In genomic region chr21:46122241-46122671, GRCh38 we compare ENCODE assay signal across 12 cellular contexts. TPM values are rescaled to one million over a fixed set of nuclear protein-coding genes. Genes with fewer than 3 reads are reported as not detected.
A peak's percentile ranks its signal among the peaks of the same experiment; 100 is the strongest.
DNase-seq lines count a peak whose midpoint lies in the region; ATAC-seq and TF ChIP-seq lines count a peak whose summit lies in the region.
"Had no signal": no experiment of that assay in that cellular context is flagged by ENCODE, and none has a peak within 500 bp of the region (broad histone marks: within the 10 kb centered on the region; RNA-seq: fewer than 3 reads in every experiment).

No MANE protein-coding gene starts in this region.

- POLR2A ChIA-PET in activated CD4-positive, alpha-beta T cell treated with anti-CD3 and anti-CD28 coated beads for 36 hours (lab: Charles Lee), result no interaction called here

- intact Hi-C loops in activated CD4-positive, alpha-beta T cell treated with anti-CD3 and anti-CD28 coated beads for 36 hours (cut with DNase I, micrococcal nuclease), result no loop called here
- intact Hi-C loops in sigmoid colon (cut with DNase I), result no loop called here

- peak overlapping the region; percentile 32 to 63 (median 57) for H3K27ac ChIP-seq in sigmoid colon
- H3K27ac ChIP-seq: parathyroid adenoma had no signal

- no peak for TF ChIP-seq EP300 in sigmoid colon (IDR thresholded peaks at IDR 0.05)

- H3K4me1 Mint-ChIP-seq in activated CD4-positive, alpha-beta T cell treated with anti-CD3 and anti-CD28 coated beads for 36 hours, result no peaks in the 10 kb centered on the region

- no peak for TF ChIP-seq POLR2A in sigmoid colon (IDR thresholded peaks at IDR 0.05)

- TF ChIP-seq CTCF in sigmoid colon (IDR thresholded peaks at IDR 0.05), result no peak

- peak; percentile 1 for DNase-seq in activated CD4-positive, alpha-beta T cell treated with anti-CD3 and anti-CD28 coated beads for 36 hours
- no peak for DNase-seq in activated CD4-positive, alpha-beta T cell treated with anti-CD3 and anti-CD28 coated beads, Interleukin-2, amount 50 U/mL, for 4 hours
- peak; percentile 97 for DNase-seq in RPMI7951 (ENCODE audit: low read depth)
- DNase-seq in fibroblast of peridontal ligament (ENCODE audit: extremely low read depth), result peak; percentile 57
- DNase-seq in sigmoid colon, result peak; percentile 57
- DNase-seq in AML-193 (lab: John Stamatoyannopoulos, UW), result no peak
- DNase-seq: effector CD8-positive, alpha-beta T cell; NCI-H1105 treated with DMSO at 0.1 percent for 48 hours had no signal

- 64 to 88% methylated on average over 12 of the region's 12 CpGs for WGBS in sigmoid colon, 2 donors

- H3K27me3 Mint-ChIP-seq in activated CD4-positive, alpha-beta T cell treated with anti-CD3 and anti-CD28 coated beads for 36 hours, result no peaks in the 10 kb centered on the region

- no peak overlapping the region for H3K4me3 ChIP-seq in sigmoid colon

- CTCF ChIA-PET in activated CD4-positive, alpha-beta T cell treated with anti-CD3 and anti-CD28 coated beads for 36 hours (lab: Charles Lee), result no interaction called here

- no peaks in the 10 kb centered on the region for H3K27me3 ChIP-seq in sigmoid colon

- no peaks in the 10 kb centered on the region for H3K9me3 ChIP-seq in sigmoid colon

- no peaks in the 10 kb centered on the region for H3K36me3 Mint-ChIP-seq in activated CD4-positive, alpha-beta T cell treated with anti-CD3 and anti-CD28 coated beads for 36 hours (ENCODE audit: low read depth)

- no peak overlapping the region for H3K4me3 Mint-ChIP-seq in activated CD4-positive, alpha-beta T cell treated with anti-CD3 and anti-CD28 coated beads for 36 hours

- H3K27ac Mint-ChIP-seq in activated CD4-positive, alpha-beta T cell treated with anti-CD3 and anti-CD28 coated beads for 36 hours, result no peak overlapping the region

- no peaks in the 10 kb centered on the region for H3K9me3 Mint-ChIP-seq in activated CD4-positive, alpha-beta T cell treated with anti-CD3 and anti-CD28 coated beads for 36 hours (ENCODE audit: low read depth)

- peaks cover 85 to 98% (median 96%) of the 10 kb centered on the region in 4 donors for H3K36me3 ChIP-seq in sigmoid colon

- peaks cover 0 to 8% (median 0%) of the 10 kb centered on the region in 4 donors for H3K4me1 ChIP-seq in sigmoid colon
- H3K4me1 ChIP-seq: parathyroid adenoma had no signal

- no peak for ATAC-seq in activated CD4-positive, alpha-beta T cell treated with anti-CD3 and anti-CD28 coated beads for 36 hours
- ATAC-seq in HG02840 (IDR thresholded peaks at IDR 0.05; ENCODE audit: low FRiP score, unreplicated experiment) (no peak), HG02852 (IDR thresholded peaks at IDR 0.05; ENCODE audit: unreplicated experiment) (no peak)
- ATAC-seq: HCT116 had no signal

RNA-seq across cellular contexts. Expression of gene COL6A2, which starts 24.3 kb away (rescaled TPM):
- total RNA-seq in activated CD4-positive, alpha-beta T cell treated with anti-CD3 and anti-CD28 coated beads for 36 hours, result 1 to 10 TPM; 3.3 to 3.4 TPM
- 680 and 1,049 TPM in 2 replicates for total RNA-seq in RPMI7951 (2014; rRNA removed; shearing (Covaris generic))
- total RNA-seq in sigmoid colon, result 1,000 to 10,000 TPM in 2 of 4 donors, 100 to 1,000 TPM in 2; 570 to 1,745 (median 1,082) TPM
- polyA plus RNA-seq in sigmoid colon, result 100 to 1,000 TPM in 1 of 3 donors, 10 to 100 TPM in 2; 14.3 to 233 (median 37.8) TPM

RNA-seq across cellular contexts. Expression of gene FTCD, which starts 33.1 kb away (rescaled TPM):
- under 1 TPM; 0.16 to 0.23 TPM for total RNA-seq in activated CD4-positive, alpha-beta T cell treated with anti-CD3 and anti-CD28 coated beads for 36 hours
- 0.20 and 0.36 TPM in 2 replicates for total RNA-seq in RPMI7951 (2014; rRNA removed; shearing (Covaris generic))
- total RNA-seq in sigmoid colon, result 1 to 10 TPM in 1 of 4 donors, not detected in 3; 1.4 TPM
- under 1 TPM in 1 of 3 donors, not detected in 2; 0.20 TPM for polyA plus RNA-seq in sigmoid colon

Comparison
In these comparisons a context has a peak if more than half of its experiments do, and no peak if none do; other contexts are left out.
1. DNase-seq: peak in activated CD4-positive, alpha-beta T cell treated with anti-CD3 and anti-CD28 coated beads for 36 hours (single experiment), RPMI7951 (single experiment), fibroblast of peridontal ligament (single experiment) and sigmoid colon (single experiment); none in activated CD4-positive, alpha-beta T cell treated with anti-CD3 and anti-CD28 coated beads, Interleukin-2, amount 50 U/mL, for 4 hours (0 of 2) and AML-193 (0 of 2).
2. RNA of gene COL6A2, which starts 24.3 kb away (total RNA-seq): 570 to 1,745 TPM in sigmoid colon and 680 to 1,049 TPM in RPMI7951; 3.3 to 3.4 TPM in activated CD4-positive, alpha-beta T cell treated with anti-CD3 and anti-CD28 coated beads for 36 hours; every median in the first group is over 100 times any median in the second.